Comparison of ENCODE assay signal across 8 cellular contexts in genomic region chr3:176995946-176996345, GRCh38.
"Had no signal": no experiment of that assay in that cellular context is flagged by ENCODE, and none has a peak within 500 bp of the region (broad histone marks: within the 10 kb centered on the region; RNA-seq: fewer than 3 reads in every experiment).

No MANE protein-coding gene starts in this region.

- ATAC-seq: HepG2, K562 had no signal

- DNase-seq: IMR-90, KBM-7, KG1 had no signal

- FAIRE-seq: HepG2, HTR-8/SVneo, K562 had no signal

- H3K27ac ChIP-seq: HL-60, KMS-11 had no signal

- H3K4me3 ChIP-seq: K562 had no signal
